1 cellular context compared by ENCODE assay signal in genomic region chr2:213733893-213734292, GRCh38.
TF ChIP-seq lines count a peak whose summit lies in the region.

No MANE protein-coding gene starts in this region.

TF ChIP-seq in GM12878, 131 proteins besides CTCF, POLR2A, EP300 and RAD21 (continued from another document):
- TF ChIP-seq ZNF207 (IDR thresholded peaks at IDR 0.05; ENCODE audit: borderline replicate concordance) = 0 out of 2 replicates have a peak, but pooled peaks have one; percentile 38
- TF ChIP-seq PAX5 (IDR thresholded peaks at IDR 0.05; ENCODE audit: borderline replicate concordance, low read depth, low read length) = no peak
- TF ChIP-seq SREBF1 (IDR thresholded peaks at IDR 0.05; ENCODE audit: low read length) = no peak
- no peak for TF ChIP-seq HDAC2 (IDR thresholded peaks at IDR 0.05)
- no peak for TF ChIP-seq NBN (IDR thresholded peaks at IDR 0.05)
- peak; percentile 47 for TF ChIP-seq SMAD1 (IDR thresholded peaks at IDR 0.05; ENCODE audit: low read depth, partially characterized antibody)
- TF ChIP-seq, protein P1, sequence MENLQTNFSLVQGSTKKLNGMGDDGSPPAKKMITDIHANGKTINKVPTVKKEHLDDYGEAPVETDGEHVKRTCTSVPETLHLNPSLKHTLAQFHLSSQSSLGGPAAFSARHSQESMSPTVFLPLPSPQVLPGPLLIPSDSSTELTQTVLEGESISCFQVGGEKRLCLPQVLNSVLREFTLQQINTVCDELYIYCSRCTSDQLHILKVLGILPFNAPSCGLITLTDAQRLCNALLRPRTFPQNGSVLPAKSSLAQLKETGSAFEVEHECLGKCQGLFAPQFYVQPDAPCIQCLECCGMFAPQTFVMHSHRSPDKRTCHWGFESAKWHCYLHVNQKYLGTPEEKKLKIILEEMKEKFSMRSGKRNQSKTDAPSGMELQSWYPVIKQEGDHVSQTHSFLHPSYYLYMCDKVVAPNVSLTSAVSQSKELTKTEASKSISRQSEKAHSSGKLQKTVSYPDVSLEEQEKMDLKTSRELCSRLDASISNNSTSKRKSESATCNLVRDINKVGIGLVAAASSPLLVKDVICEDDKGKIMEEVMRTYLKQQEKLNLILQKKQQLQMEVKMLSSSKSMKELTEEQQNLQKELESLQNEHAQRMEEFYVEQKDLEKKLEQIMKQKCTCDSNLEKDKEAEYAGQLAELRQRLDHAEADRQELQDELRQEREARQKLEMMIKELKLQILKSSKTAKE (IDR thresholded peaks at IDR 0.05; ENCODE audit: low read depth, poor library complexity, severe bottlenecking) = no peak
- TF ChIP-seq YY1 (IDR thresholded peaks at IDR 0.05; ENCODE audit: low read depth, low read length) = no peak
- peak; percentile 61 for TF ChIP-seq PBX3 (IDR thresholded peaks at IDR 0.05; ENCODE audit: insufficient replicate concordance, low read depth, low read length)
- 0 out of 2 replicates have a peak, but pooled peaks have one; percentile 12 for TF ChIP-seq CREM (IDR thresholded peaks at IDR 0.05; ENCODE audit: low read depth)
- no peak for TF ChIP-seq NR2F1 (conservative IDR thresholded peaks at IDR 0.05)
- TF ChIP-seq MTA2 (IDR thresholded peaks at IDR 0.05; ENCODE audit: low read depth) = peak; percentile 61; the same call in 1 of the 2 replicates
- TF ChIP-seq BMI1 (IDR thresholded peaks at IDR 0.05; ENCODE audit: borderline replicate concordance) = no peak
- no peak for TF ChIP-seq WRNIP1 (IDR thresholded peaks at IDR 0.05; ENCODE audit: borderline replicate concordance, low read depth, low read length)
- no peak for TF ChIP-seq ZBTB4 (CRISPR knock-in tag; IDR thresholded peaks at IDR 0.05)
